8 cellular contexts compared by ENCODE assay signal in genomic region chr3:193970773-193971206, GRCh38.
A peak's percentile ranks its signal among the peaks of the same experiment; 100 is the strongest.
DNase-seq lines count a peak whose midpoint lies in the region; ATAC-seq and TF ChIP-seq lines count a peak whose summit lies in the region.
"Had no signal": no experiment of that assay in that cellular context is flagged by ENCODE, and none has a peak within 500 bp of the region (broad histone marks: within the 10 kb centered on the region; RNA-seq: fewer than 3 reads in every experiment).

No MANE protein-coding gene starts in this region.

- H3K4me3 Mint-ChIP-seq in activated B cell treated with CpG ODN at 0.5 μM for 24 hours (peak overlapping the region; percentile 77), progenitor cell of endocrine pancreas (ENCODE audit: low read depth) (no peak overlapping the region)

- peaks cover 10% of the 10 kb centered on the region for H3K27me3 Mint-ChIP-seq in activated B cell treated with CpG ODN at 0.5 μM for 24 hours
- peaks cover 5% of the 10 kb centered on the region for H3K27me3 Mint-ChIP-seq in progenitor cell of endocrine pancreas

- H3K4me1 Mint-ChIP-seq in activated B cell treated with CpG ODN at 0.5 μM for 24 hours, result peaks cover 29% of the 10 kb centered on the region
- peaks cover 47% of the 10 kb centered on the region for H3K4me1 Mint-ChIP-seq in progenitor cell of endocrine pancreas (ENCODE audit: low read depth)

- H3K36me3 Mint-ChIP-seq in activated B cell treated with CpG ODN at 0.5 μM for 24 hours (ENCODE audit: low read depth) (no peaks in the 10 kb centered on the region), progenitor cell of endocrine pancreas (ENCODE audit: insufficient read depth) (no peaks in the 10 kb centered on the region)

- intact Hi-C loops in activated B cell treated with CpG ODN at 0.5 μM for 24 hours (cut with micrococcal nuclease), result loop anchor here (1.0 to 10.0 kb wide), 16 partner anchors 33 to 345 kb away; no protein-coding TSS in a partner anchor
- intact Hi-C loops in left cardiac atrium (cut with DNase I), result no loop called here

- TF ChIP-seq CTCF in activated B cell treated with CpG ODN at 0.5 μM for 24 hours (IDR thresholded peaks at IDR 0.05) (no peak), progenitor cell of endocrine pancreas (IDR thresholded peaks at IDR 0.05; ENCODE audit: unreplicated experiment) (no peak)

- H3K27ac Mint-ChIP-seq in activated B cell treated with CpG ODN at 0.5 μM for 24 hours (peak overlapping the region; percentile 91), progenitor cell of endocrine pancreas (peak overlapping the region; percentile 45)

- ATAC-seq in GM19035 (IDR thresholded peaks at IDR 0.05; ENCODE audit: unreplicated experiment) (peak; percentile 25), HG03025 (IDR thresholded peaks at IDR 0.05; ENCODE audit: low FRiP score, unreplicated experiment) (peak; percentile 41), activated B cell treated with CpG ODN at 0.5 μM for 24 hours (ENCODE audit: low read depth) (peak; percentile 7), left cardiac atrium (no peak)

- CTCF ChIA-PET in activated B cell treated with CpG ODN at 0.5 μM for 24 hours (lab: Charles Lee), result interaction anchor here (0.6 to 4.4 kb wide), 13 partner anchors 10 to 345 kb away, joined by 3 to 44 read pairs (median 4); partner anchors contain the start of gene HES1

- H3K9me3 Mint-ChIP-seq in activated B cell treated with CpG ODN at 0.5 μM for 24 hours, result no peaks in the 10 kb centered on the region
- H3K9me3 Mint-ChIP-seq in progenitor cell of endocrine pancreas (ENCODE audit: low read depth), result no peaks in the 10 kb centered on the region

- POLR2A ChIA-PET in activated B cell treated with CpG ODN at 0.5 μM for 24 hours (lab: Charles Lee), result interaction anchor here (0.8 to 3.0 kb wide), 15 partner anchors 33 to 345 kb away, joined by 3 to 33 read pairs (median 6); partner anchors contain the start of gene HES1

- DNase-seq in activated B cell treated with CpG ODN at 0.5 μM for 24 hours, result no peak
- no peak for DNase-seq in progenitor cell of endocrine pancreas (ENCODE audit: low spot score, unreplicated experiment)
- no peak for DNase-seq in left cardiac atrium
- DNase-seq in GM19240 (ENCODE audit: insufficient read length, low spot score), result no peak
- DNase-seq in GF-D8 (lab: John Stamatoyannopoulos, UW), result no peak
- DNase-seq: NCI-H187 treated with DMSO at 0.1 percent for 48 hours had no signal

Comparison
In these comparisons a context has a peak if more than half of its experiments do, and no peak if none do; other contexts are left out.
1. ATAC-seq: peak in GM19035 (single experiment), HG03025 (single experiment) and activated B cell treated with CpG ODN at 0.5 μM for 24 hours (single experiment); none in left cardiac atrium (0 of 2).